In the genomic region with DNA sequence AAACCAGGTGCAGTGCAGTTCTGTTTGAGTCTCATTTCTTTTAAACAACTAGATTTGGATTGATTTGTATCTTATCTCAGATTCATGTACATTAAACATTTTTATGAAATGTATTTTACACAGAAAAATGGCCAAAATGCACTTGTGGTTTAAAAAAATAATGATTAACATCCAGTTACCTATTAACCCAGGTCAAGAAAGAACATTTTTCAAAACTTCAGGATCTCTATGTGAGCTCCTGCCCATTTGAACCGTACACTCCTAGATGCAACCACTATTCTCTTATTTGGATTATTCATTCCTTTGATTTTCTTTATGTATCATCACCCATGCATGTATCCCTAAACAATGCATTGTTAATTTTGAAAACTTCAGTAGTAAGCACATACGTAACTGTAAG, we compare ENCODE assay signal across 1 cellular context.
TF ChIP-seq lines count a peak whose summit lies in the region.

No MANE protein-coding gene starts in this region.

TF ChIP-seq in A549, 52 proteins besides CTCF, POLR2A, EP300 and RAD21 (continued from another document):
- TF ChIP-seq CHD4 (IDR thresholded peaks at IDR 0.05; ENCODE audit: borderline replicate concordance) (no peak), ESRRA (IDR thresholded peaks at IDR 0.05; ENCODE audit: borderline replicate concordance, low read length) (no peak), POLR2AphosphoS2 (conservative IDR thresholded peaks at IDR 0.05; ENCODE audit: low read length) (no peak), RCOR1 (IDR thresholded peaks at IDR 0.05; ENCODE audit: low read depth, low read length) (no peak), SREBF2 (IDR thresholded peaks at IDR 0.05) (no peak), GATA3 (IDR thresholded peaks at IDR 0.05; ENCODE audit: borderline replicate concordance) (no peak), MAZ (IDR thresholded peaks at IDR 0.05; ENCODE audit: borderline replicate concordance, low read depth, low read length) (no peak), TP53 (CRISPR knock-in tag; IDR thresholded peaks at IDR 0.05) (no peak)
